In the genomic region with DNA sequence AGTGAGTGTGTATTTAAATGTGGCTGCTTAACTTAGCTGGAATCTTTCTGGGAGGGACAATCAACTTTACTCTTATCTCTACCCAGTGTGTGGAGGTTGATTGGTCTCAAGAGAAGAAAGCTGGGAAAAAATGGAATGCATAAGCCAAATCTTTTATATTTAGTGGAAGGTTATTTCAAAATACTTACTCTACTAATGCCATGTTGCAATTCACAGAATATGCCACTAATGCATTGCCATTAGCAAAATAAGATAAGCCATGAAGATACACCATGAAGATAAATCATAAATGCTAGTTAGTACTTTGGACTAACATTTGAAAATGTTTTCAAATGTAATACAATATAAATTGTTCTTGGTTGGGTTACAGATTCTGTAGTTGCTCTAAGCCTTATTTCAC, we compare ENCODE assay signal across 26 cellular contexts.
"Had no signal": no experiment of that assay in that cellular context is flagged by ENCODE, and none has a peak within 500 bp of the region (broad histone marks: within the 10 kb centered on the region; RNA-seq: fewer than 3 reads in every experiment).

No MANE protein-coding gene starts in this region.

- H3K27ac Mint-ChIP-seq: nephron; stimulated activated memory B cell treated with anti-CD40 and anti-IgM and Interleukin-4, amounts not matched to agents 10 μg/mL and 1 μg/mL and 100 μg/mL, for 72 hours had no signal

- H3K36me3 ChIP-seq: prostate gland had no signal

- H3K4me1 ChIP-seq: pancreas, prostate gland, testis, vagina had no signal

- ATAC-seq: heart right ventricle; lower lobe of right lung; mucosa of descending colon; naive thymus-derived CD4-positive, alpha-beta T cell; pancreas; sciatic nerve; stimulated activated memory B cell treated with anti-CD40 and anti-IgM and Interleukin-4, amounts not matched to agents 10 μg/mL and 1 μg/mL and 100 μg/mL, for 72 hours; stimulated activated naive CD8-positive, alpha-beta T cell treated with anti-CD3 and anti-CD28 coated beads, Interleukin-15, amount 100 ng/mL, for 72 hours had no signal

- H3K9me3 Mint-ChIP-seq: naive thymus-derived CD4-positive, alpha-beta T cell; nephron; neural crest cell; stimulated activated memory B cell treated with anti-CD40 and anti-IgM and Interleukin-4, amounts not matched to agents 10 μg/mL and 1 μg/mL and 100 μg/mL, for 72 hours; stimulated activated naive CD8-positive, alpha-beta T cell treated with anti-CD3 and anti-CD28 coated beads, Interleukin-15, amount 100 ng/mL, for 72 hours had no signal

- H3K27me3 Mint-ChIP-seq: naive thymus-derived CD4-positive, alpha-beta T cell; stimulated activated memory B cell treated with anti-CD40 and anti-IgM and Interleukin-4, amounts not matched to agents 10 μg/mL and 1 μg/mL and 100 μg/mL, for 72 hours; stimulated activated naive CD8-positive, alpha-beta T cell treated with anti-CD3 and anti-CD28 coated beads, Interleukin-15, amount 100 ng/mL, for 72 hours had no signal

- DNase-seq: heart right ventricle; islet precursor cell; lower lobe of right lung; mesendoderm; midbrain; mucosa of descending colon; naive thymus-derived CD4-positive, alpha-beta T cell; nucleus accumbens; pancreas; posterior cingulate gyrus; stimulated activated CD4-positive, alpha-beta T cell treated with anti-CD3 and anti-CD28 coated beads, Interleukin-4, amount 100 ng/mL, for 24 hours; stimulated activated naive CD4-positive, alpha-beta T cell treated with Interleukin-2 at 50 U/mL for 16 hours; stimulated activated naive CD8-positive, alpha-beta T cell treated with anti-CD3 and anti-CD28 coated beads, Interleukin-15, amount 100 ng/mL, for 72 hours; testis; thyroid gland; transverse colon; upper lobe of left lung had no signal

- H3K27me3 ChIP-seq: heart right ventricle, hepatocyte, pancreas, right atrium auricular region, testis, thyroid gland, transverse colon, upper lobe of left lung, vagina had no signal

- H3K4me2 ChIP-seq: hepatocyte had no signal

- H3K27ac ChIP-seq: hepatocyte, pancreas, prostate gland, right atrium auricular region, testis, thyroid gland, upper lobe of left lung, vagina had no signal

- H3K4me1 Mint-ChIP-seq: stimulated activated memory B cell treated with anti-CD40 and anti-IgM and Interleukin-4, amounts not matched to agents 10 μg/mL and 1 μg/mL and 100 μg/mL, for 72 hours had no signal

- H3K4me3 ChIP-seq: hepatocyte, lower lobe of right lung, mucosa of descending colon, pancreas, prostate gland, right atrium auricular region, skin epidermis, testis, thyroid gland, transverse colon, upper lobe of left lung, vagina had no signal

- H3K4me3 Mint-ChIP-seq: naive thymus-derived CD4-positive, alpha-beta T cell; nephron; neural crest cell; stimulated activated memory B cell treated with anti-CD40 and anti-IgM and Interleukin-4, amounts not matched to agents 10 μg/mL and 1 μg/mL and 100 μg/mL, for 72 hours; stimulated activated naive CD8-positive, alpha-beta T cell treated with anti-CD3 and anti-CD28 coated beads, Interleukin-15, amount 100 ng/mL, for 72 hours had no signal

- H3K9me3 ChIP-seq: heart right ventricle, lower lobe of right lung, mucosa of descending colon, pancreas, prostate gland, right atrium auricular region, testis, thyroid gland, transverse colon, upper lobe of left lung, vagina had no signal
